In the genomic region with DNA sequence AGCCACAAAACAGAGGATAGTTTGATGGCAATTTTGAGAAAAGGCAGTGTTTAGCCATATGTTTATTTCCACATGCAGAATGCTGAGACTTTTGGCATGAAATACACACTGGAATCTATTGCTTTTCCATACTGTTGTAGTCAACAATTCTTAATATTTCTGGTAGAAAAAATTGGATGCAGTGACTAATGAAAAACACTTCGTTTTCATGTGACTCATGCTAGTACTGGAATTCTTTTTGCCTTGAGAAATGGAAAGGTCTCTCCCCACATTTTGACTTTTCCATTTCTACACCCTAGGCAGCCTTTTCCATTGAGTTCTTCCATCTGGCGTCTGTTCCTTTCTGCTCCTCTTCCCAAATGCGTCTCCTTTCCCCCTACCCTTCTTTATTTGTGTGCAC, we compare ENCODE assay signal across 20 cellular contexts.
DNase-seq lines count a peak whose midpoint lies in the region; FAIRE-seq and TF ChIP-seq lines count a peak whose summit lies in the region.
"Had no signal": no experiment of that assay in that cellular context is flagged by ENCODE, and none has a peak within 500 bp of the region (broad histone marks: within the 10 kb centered on the region; RNA-seq: fewer than 3 reads in every experiment).

No MANE protein-coding gene starts in this region.

- DNase-seq in GM03348 (ENCODE audit: low spot score) (peak; percentile 29), amniotic epithelial cell (ENCODE audit: low read depth) (peak; percentile 43), fibroblast of lung (ENCODE audit: low read depth in 2 of 2) (peak; percentile 62 to 71), renal cortical epithelial cell (ENCODE audit: low read depth) (peak; percentile 21), NOMO-1 (lab: John Stamatoyannopoulos, UW; ENCODE audit: unreplicated experiment in 2 of 2) (no peak), SKM-1 (lab: John Stamatoyannopoulos, UW; ENCODE audit: unreplicated experiment) (no peak), RKO (ENCODE audit: low spot score) (no peak), frontal cortex (ENCODE audit: low spot score in 2 of 2) (no peak)
- DNase-seq: aorta; head of caudate nucleus; NCI-H1436 treated with DMSO at 0.1 percent for 48 hours; NCI-H2171; SHP77 treated with DMSO at 0.1 percent for 48 hours; stimulated activated naive CD4-positive, alpha-beta T cell treated with Interleukin-2 at 50 U/mL for 16 hours; T-helper 17 cell; tibial artery had no signal

- no peaks in the 10 kb centered on the region for H3K4me1 ChIP-seq in fibroblast of lung (ENCODE audit: control insufficient read depth, extremely low read depth, insufficient read depth, low read length)

- no peak for FAIRE-seq in frontal cortex (lab: Jason Lieb, UNC)
- FAIRE-seq: H1 had no signal

- no peak overlapping the region for H3K27ac ChIP-seq in fibroblast of lung (ENCODE audit: insufficient read depth, low read length)
- H3K27ac ChIP-seq: coronary artery, epithelial cell of prostate, tibial artery, VCaP had no signal

- H3K27me3 ChIP-seq in fibroblast of lung (ENCODE audit: control insufficient read depth, insufficient read depth, low read length): no peaks in the 10 kb centered on the region
- H3K27me3 ChIP-seq: tibial artery had no signal

- H3K9ac ChIP-seq in fibroblast of lung (ENCODE audit: insufficient read depth, low read length): no peak overlapping the region

- no peaks in the 10 kb centered on the region for H3K79me2 ChIP-seq in fibroblast of lung (ENCODE audit: control insufficient read depth, insufficient read depth, low read length)

- TF ChIP-seq CTCF in fibroblast of lung (conservative IDR thresholded peaks at IDR 0.05 in 1 of 2, IDR thresholded peaks at IDR 0.05 in 1 of 2; ENCODE audit: low read depth in 1 of 2, low read length in 2 of 2): no peak

- no peak overlapping the region for H3K4me2 ChIP-seq in fibroblast of lung (ENCODE audit: extremely low read depth, insufficient read depth, low read length)

- H2AFZ ChIP-seq in fibroblast of lung (ENCODE audit: low read length): no peak overlapping the region

- no peak overlapping the region for H3K4me3 ChIP-seq in fibroblast of lung (replicated peaks in 1 of 4; ENCODE audit: control extremely low read depth in 1 of 4, insufficient read depth in 1 of 4, low read depth in 3 of 4, low read length in 4 of 4)
- H3K4me3 ChIP-seq: coronary artery, tibial artery had no signal

- no peaks in the 10 kb centered on the region for H4K20me1 ChIP-seq in fibroblast of lung (ENCODE audit: control insufficient read depth, extremely low read depth, insufficient read depth, low read length)

- H3K36me3 ChIP-seq in fibroblast of lung (ENCODE audit: control insufficient read depth, insufficient read depth, low read length): no peaks in the 10 kb centered on the region
- H3K36me3 ChIP-seq: tibial artery had no signal

- H3K9me3 ChIP-seq in fibroblast of lung (ENCODE audit: control insufficient read depth, insufficient read depth, low read depth, low read length): no peaks in the 10 kb centered on the region
- H3K9me3 ChIP-seq: tibial artery had no signal

Comparison
In these comparisons a context has a peak if more than half of its experiments do, and no peak if none do; other contexts are left out.
1. DNase-seq: peak in GM03348 (single experiment), amniotic epithelial cell (single experiment), fibroblast of lung (2 of 2) and renal cortical epithelial cell (single experiment); none in NOMO-1 (0 of 2), SKM-1 (single experiment), RKO (single experiment) and frontal cortex (0 of 2).